In genomic region chr11:62724171-62724570, GRCh38 we compare ENCODE assay signal across 10 cellular contexts. TPM values are rescaled to one million over a fixed set of nuclear protein-coding genes. Genes with fewer than 3 reads are reported as not detected.
DNase-seq lines count a peak whose midpoint lies in the region; ATAC-seq and TF ChIP-seq lines count a peak whose summit lies in the region.
"Had no signal": no experiment of that assay in that cellular context is flagged by ENCODE, and none has a peak within 500 bp of the region (broad histone marks: within the 10 kb centered on the region; RNA-seq: fewer than 3 reads in every experiment).

No MANE protein-coding gene starts in this region.

- H4K20me1 ChIP-seq in KMS-11 (ENCODE audit: insufficient read depth) = peaks cover 16% of the 10 kb centered on the region; the same call in 1 of the 2 replicates

- peak overlapping the region; percentile 77; the same call in 1 of the 2 replicates for H3K9ac ChIP-seq in KMS-11

- H2AFZ ChIP-seq in KMS-11 (ENCODE audit: low read depth) = no peak overlapping the region

- peaks cover 0 to 60% (median 44%) of the 10 kb centered on the region in 5 donors for H3K36me3 Mint-ChIP-seq in naive thymus-derived CD4-positive, alpha-beta T cell

- DNase-seq in BE2C (no peak), cardiac fibroblast (ENCODE audit: low read depth in 2 of 2) (no peak), NCI-H82 treated with DMSO at 0.1 percent for 48 hours (lab: John Stamatoyannopoulos, UW; ENCODE audit: unreplicated experiment) (no peak), AG08396 (ENCODE audit: low spot score) (no peak)
- DNase-seq in naive thymus-derived CD4-positive, alpha-beta T cell = no peak
- DNase-seq: activated CD8-positive, alpha-beta memory T cell treated with anti-CD3 and anti-CD28 coated beads, Interleukin-2, amount 50 U/mL, for 48 hours; NCI-H510A had no signal

- H3K79me2 ChIP-seq in KMS-11 (ENCODE audit: insufficient read depth, low read depth) = peaks cover 84% of the 10 kb centered on the region

- H3K4me2 ChIP-seq in KMS-11 = peak overlapping the region; percentile 98

- POLR2A ChIA-PET in naive thymus-derived CD4-positive, alpha-beta T cell (lab: Charles Lee) = interaction anchor here (0.6 to 17.5 kb wide), 15 partner anchors 13 to 171 kb away, joined by 3 to 347 read pairs (median 4); partner anchors contain the start of genes B3GAT3, BSCL2, GNG3 and POLR2G

- no peak for TF ChIP-seq CTCF in BE2C (IDR thresholded peaks at IDR 0.05; ENCODE audit: low read depth, low read length)
- no peak for TF ChIP-seq CTCF in KMS-11 (conservative IDR thresholded peaks at IDR 0.05; ENCODE audit: low read depth, low read length)
- no peak for TF ChIP-seq CTCF in cardiac fibroblast (IDR thresholded peaks at IDR 0.05; ENCODE audit: low read depth, low read length)

- TF ChIP-seq POLR2A in GM18505 (IDR thresholded peaks at IDR 0.05; ENCODE audit: borderline replicate concordance, extremely low read depth, insufficient read depth, insufficient read length) = no peak

- no peak for ATAC-seq in naive thymus-derived CD4-positive, alpha-beta T cell
- no peak for ATAC-seq in GM18505 (IDR thresholded peaks at IDR 0.05; ENCODE audit: unreplicated experiment)
- no peak for ATAC-seq in GM21447 (IDR thresholded peaks at IDR 0.05; ENCODE audit: unreplicated experiment)

- H3K27ac Mint-ChIP-seq in naive thymus-derived CD4-positive, alpha-beta T cell = peak overlapping the region in 7 of 9 donors; percentile 18 to 97 (median 64)

- H3K27me3 ChIP-seq in BE2C (no peaks in the 10 kb centered on the region), KMS-11 (ENCODE audit: insufficient read depth, low read depth) (no peaks in the 10 kb centered on the region)
- no peaks in the 10 kb centered on the region for H3K27me3 ChIP-seq in naive thymus-derived CD4-positive, alpha-beta T cell (ENCODE audit: control insufficient read depth in 2 of 2, insufficient read depth in 2 of 2, low read length in 2 of 2)

- H3K9me3 Mint-ChIP-seq in naive thymus-derived CD4-positive, alpha-beta T cell = peaks cover 0 to 8% (median 0%) of the 10 kb centered on the region in 11 donors

- peak overlapping the region; percentile 91 to 99 (median 96) for H3K4me3 Mint-ChIP-seq in naive thymus-derived CD4-positive, alpha-beta T cell

- H3K36me3 ChIP-seq in BE2C (peaks cover 45% of the 10 kb centered on the region), KMS-11 (ENCODE audit: insufficient read depth) (peaks cover 40% of the 10 kb centered on the region; the same call in 1 of the 2 replicates)
- peaks cover 30 to 58% (median 44%) of the 10 kb centered on the region in 3 experiments for H3K36me3 ChIP-seq in naive thymus-derived CD4-positive, alpha-beta T cell (ENCODE audit: control insufficient read depth in 2 of 3, insufficient read depth in 3 of 3, low read length in 3 of 3)

- H3K4me1 Mint-ChIP-seq in naive thymus-derived CD4-positive, alpha-beta T cell = peaks cover 23 to 71% (median 62%) of the 10 kb centered on the region in 7 donors

- H3K4me3 ChIP-seq in BE2C (ENCODE audit: low read depth, low read length) (peak overlapping the region; percentile 91), KMS-11 (IDR thresholded peaks at IDR 0.05; ENCODE audit: insufficient read depth, low read depth, low read length) (no peak overlapping the region), cardiac fibroblast (replicated peaks in 1 of 2; ENCODE audit: low read depth in 2 of 2, low read length in 2 of 2) (peak overlapping the region; percentile 89 to 93)
- no peak overlapping the region for H3K4me3 ChIP-seq in naive thymus-derived CD4-positive, alpha-beta T cell (ENCODE audit: low read length)

- intact Hi-C loops in naive thymus-derived CD4-positive, alpha-beta T cell (cut with micrococcal nuclease) = no loop called here

- peaks cover 0 to 2% (median 0%) of the 10 kb centered on the region in 5 donors for H3K27me3 Mint-ChIP-seq in naive thymus-derived CD4-positive, alpha-beta T cell

- H3K4me1 ChIP-seq in BE2C (no peaks in the 10 kb centered on the region), KMS-11 (ENCODE audit: low read depth, poor library complexity, severe bottlenecking) (peaks cover 26% of the 10 kb centered on the region)
- H3K4me1 ChIP-seq in naive thymus-derived CD4-positive, alpha-beta T cell (ENCODE audit: control insufficient read depth in 2 of 2, insufficient read depth in 2 of 2, low read length in 2 of 2) = peaks cover 25 to 28% of the 10 kb centered on the region in 2 donors

- no peak overlapping the region; the same call in 1 of the 2 replicates for H3K27ac ChIP-seq in KMS-11
- peak overlapping the region; percentile 92 for H3K27ac ChIP-seq in naive thymus-derived CD4-positive, alpha-beta T cell (ENCODE audit: low read depth, low read length)

- CTCF ChIA-PET in naive thymus-derived CD4-positive, alpha-beta T cell (lab: Charles Lee) = interaction anchor here (1.1 to 1.5 kb wide), 2 partner anchors 133 to 138 kb away, joined by 3 read pairs; partner anchors contain the start of gene TUT1

- H3K9me3 ChIP-seq in BE2C = no peaks in the 10 kb centered on the region
- H3K9me3 ChIP-seq in naive thymus-derived CD4-positive, alpha-beta T cell (ENCODE audit: control insufficient read depth in 2 of 3, low read length in 3 of 3) = no peaks in the 10 kb centered on the region

RNA-seq across cellular contexts. Expression of gene HNRNPUL2, which starts 3.1 kb away (rescaled TPM):
- polyA plus RNA-seq in BE2C (2012; ENCODE audit: insufficient read depth, insufficient read length, low read depth) = 53.3 TPM
- 10 to 100 TPM; 43.4 to 77.5 (median 65.3) TPM for total RNA-seq in naive thymus-derived CD4-positive, alpha-beta T cell
- polyA plus RNA-seq in naive thymus-derived CD4-positive, alpha-beta T cell = 1 to 10 TPM; 1.9 TPM

RNA-seq across cellular contexts. Expression of gene TTC9C, which starts 4.1 kb away (rescaled TPM):
- polyA plus RNA-seq in BE2C (2012; ENCODE audit: insufficient read depth, insufficient read length, low read depth) = 13.4 TPM
- total RNA-seq in naive thymus-derived CD4-positive, alpha-beta T cell = 10 to 100 TPM; 13.1 to 53.0 (median 47.1) TPM
- polyA plus RNA-seq in naive thymus-derived CD4-positive, alpha-beta T cell = 10 to 100 TPM; 12.0 to 29.3 TPM

RNA-seq across cellular contexts. Expression of gene GNG3, which starts 16.7 kb away (rescaled TPM):
- 15.1 TPM for polyA plus RNA-seq in BE2C (2012; ENCODE audit: insufficient read depth, insufficient read length, low read depth)
- not detected for total RNA-seq in naive thymus-derived CD4-positive, alpha-beta T cell
- not detected for polyA plus RNA-seq in naive thymus-derived CD4-positive, alpha-beta T cell

RNA-seq across cellular contexts. Expression of gene BSCL2, which starts 16.9 kb away (rescaled TPM):
- polyA plus RNA-seq in BE2C (2012; ENCODE audit: insufficient read depth, insufficient read length, low read depth) = 159 TPM
- 10 to 100 TPM; 28.4 to 53.9 (median 39.0) TPM for total RNA-seq in naive thymus-derived CD4-positive, alpha-beta T cell
- 10 to 100 TPM; 57.9 to 63.5 TPM for polyA plus RNA-seq in naive thymus-derived CD4-positive, alpha-beta T cell

RNA-seq across cellular contexts. Expression of gene ZBTB3, which starts 29.8 kb away (rescaled TPM):
- polyA plus RNA-seq in BE2C (2012; ENCODE audit: insufficient read depth, insufficient read length, low read depth) = 2.1 TPM
- total RNA-seq in naive thymus-derived CD4-positive, alpha-beta T cell = 10 to 100 TPM in 3 of 5 experiments, 1 to 10 TPM in 2; 6.4 to 24.1 (median 19.0) TPM
- polyA plus RNA-seq in naive thymus-derived CD4-positive, alpha-beta T cell = 1 to 10 TPM; 4.1 to 7.7 TPM

Comparison
In these comparisons a context has a peak if more than half of its experiments do, and no peak if none do; other contexts are left out.
1. H3K4me3 ChIP-seq: peak in BE2C (single experiment) and cardiac fibroblast (2 of 2); none in KMS-11 (single experiment) and naive thymus-derived CD4-positive, alpha-beta T cell (single experiment).